Comparison of ENCODE assay signal across 11 cellular contexts in the genomic region with DNA sequence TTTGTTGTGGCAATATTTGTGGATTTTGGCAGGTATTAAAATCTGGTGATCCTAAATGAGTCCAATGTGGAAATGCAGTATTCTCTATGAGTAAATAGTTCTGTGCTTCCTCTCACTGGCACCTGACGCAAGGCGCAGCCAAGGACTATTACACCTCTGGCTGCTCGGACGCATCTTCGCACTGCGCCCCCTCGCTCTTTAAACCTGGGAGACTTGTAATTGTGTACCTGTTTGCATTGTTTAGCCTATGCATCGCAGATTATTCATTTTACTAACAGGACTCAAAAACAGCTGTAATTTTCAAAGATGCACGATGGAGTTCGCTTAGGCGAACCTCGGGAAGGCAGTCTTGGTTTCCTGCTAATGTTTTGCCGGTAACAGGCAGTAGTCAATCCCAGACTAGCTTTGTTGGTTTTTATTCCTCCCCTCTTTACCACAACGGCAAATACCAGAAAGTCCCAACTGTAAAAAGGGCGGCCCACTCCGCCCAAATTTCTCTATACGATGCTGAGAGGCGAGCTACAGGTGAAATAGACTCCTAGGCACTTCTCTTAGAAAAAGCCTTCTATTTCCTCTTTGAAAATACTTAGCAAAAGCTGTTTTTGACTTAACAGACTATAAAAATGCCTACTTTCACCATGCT.
DNase-seq lines count a peak whose midpoint lies in the region; ATAC-seq and TF ChIP-seq lines count a peak whose summit lies in the region.
"Had no signal": no experiment of that assay in that cellular context is flagged by ENCODE, and none has a peak within 500 bp of the region (broad histone marks: within the 10 kb centered on the region; RNA-seq: fewer than 3 reads in every experiment).

No MANE protein-coding gene starts in this region.

- H3K4me3 ChIP-seq in transverse colon: no peak overlapping the region
- H3K4me3 ChIP-seq: A549 had no signal

- peaks cover 7% of the 10 kb centered on the region for H3K36me3 Mint-ChIP-seq in activated CD4-positive, alpha-beta T cell treated with anti-CD3 and anti-CD28 coated beads, Interleukin-2, amount 10 ng/mL, durations not matched to agents 24 days and 14 days (ENCODE audit: low read depth)
- H3K36me3 Mint-ChIP-seq in activated CD8-positive, alpha-beta T cell treated with anti-CD3 and anti-CD28 coated beads, Interleukin-2, amount 10 ng/mL, durations not matched to agents 7 days and 5 days (ENCODE audit: low read depth): peaks cover 10% of the 10 kb centered on the region
- no peaks in the 10 kb centered on the region for H3K36me3 Mint-ChIP-seq in glutamatergic neuron (ENCODE audit: unreplicated experiment)
- peaks cover 5% of the 10 kb centered on the region for H3K36me3 Mint-ChIP-seq in stimulated activated memory B cell treated with anti-CD40 and anti-IgM and Interleukin-4, amounts not matched to agents 10 μg/mL and 1 μg/mL and 100 μg/mL, for 72 hours

- H3K9me3 ChIP-seq in transverse colon: no peaks in the 10 kb centered on the region
- H3K9me3 ChIP-seq: A549 had no signal

- DNase-seq in activated CD4-positive, alpha-beta T cell treated with anti-CD3 and anti-CD28 coated beads, Interleukin-2, amount 10 ng/mL, durations not matched to agents 24 days and 14 days: peak; percentile 78
- DNase-seq in activated CD4-positive, alpha-beta T cell treated with anti-CD3 and anti-CD28 coated beads for 1 hour: no peak
- DNase-seq in activated CD8-positive, alpha-beta T cell treated with anti-CD3 and anti-CD28 coated beads, Interleukin-2, amount 10 ng/mL, durations not matched to agents 7 days and 5 days: no peak
- DNase-seq in glutamatergic neuron (no peak), transverse colon (no peak), GF-D8 (lab: John Stamatoyannopoulos, UW) (no peak)
- DNase-seq in NK-92 treated with Interleukin-12 subunit alpha and Interleukin-12 subunit beta, amount 100 ng/mL, for 24 hours (lab: John Stamatoyannopoulos, UW): no peak
- DNase-seq: GDM1, NCI-H1436 treated with DMSO at 0.1 percent for 48 hours had no signal

- H3K36me3 ChIP-seq in transverse colon: no peaks in the 10 kb centered on the region

- TF ChIP-seq EP300 in transverse colon (IDR thresholded peaks at IDR 0.05; ENCODE audit: low read depth): no peak

- no peak for ATAC-seq in activated CD8-positive, alpha-beta T cell treated with anti-CD3 and anti-CD28 coated beads, Interleukin-2, amount 10 ng/mL, durations not matched to agents 7 days and 5 days
- no peak for ATAC-seq in stimulated activated memory B cell treated with anti-CD40 and anti-IgM and Interleukin-4, amounts not matched to agents 10 μg/mL and 1 μg/mL and 100 μg/mL, for 72 hours
- ATAC-seq: A549 had no signal

- H3K27ac Mint-ChIP-seq in activated CD4-positive, alpha-beta T cell treated with anti-CD3 and anti-CD28 coated beads, Interleukin-2, amount 10 ng/mL, durations not matched to agents 24 days and 14 days: peak overlapping the region; percentile 91
- H3K27ac Mint-ChIP-seq in activated CD8-positive, alpha-beta T cell treated with anti-CD3 and anti-CD28 coated beads, Interleukin-2, amount 10 ng/mL, durations not matched to agents 7 days and 5 days: peak overlapping the region; percentile 66
- H3K27ac Mint-ChIP-seq in glutamatergic neuron (ENCODE audit: unreplicated experiment): no peak overlapping the region
- H3K27ac Mint-ChIP-seq in stimulated activated memory B cell treated with anti-CD40 and anti-IgM and Interleukin-4, amounts not matched to agents 10 μg/mL and 1 μg/mL and 100 μg/mL, for 72 hours: peak overlapping the region; percentile 99

- no peak overlapping the region for H3K27ac ChIP-seq in transverse colon
- H3K27ac ChIP-seq: A549 had no signal

- peaks cover 33% of the 10 kb centered on the region for H3K27me3 Mint-ChIP-seq in activated CD4-positive, alpha-beta T cell treated with anti-CD3 and anti-CD28 coated beads, Interleukin-2, amount 10 ng/mL, durations not matched to agents 24 days and 14 days
- peaks cover 46% of the 10 kb centered on the region for H3K27me3 Mint-ChIP-seq in activated CD8-positive, alpha-beta T cell treated with anti-CD3 and anti-CD28 coated beads, Interleukin-2, amount 10 ng/mL, durations not matched to agents 7 days and 5 days (ENCODE audit: low read depth)
- H3K27me3 Mint-ChIP-seq in glutamatergic neuron (ENCODE audit: unreplicated experiment): peaks cover 29% of the 10 kb centered on the region
- H3K27me3 Mint-ChIP-seq in stimulated activated memory B cell treated with anti-CD40 and anti-IgM and Interleukin-4, amounts not matched to agents 10 μg/mL and 1 μg/mL and 100 μg/mL, for 72 hours: peaks cover 11% of the 10 kb centered on the region

- WGBS in transverse colon (ENCODE audit: low coverage in 1 of 2), 2 donors: 78 to 83% methylated on average over 17 to 18 of the region's 18 CpGs

- peaks cover 14 to 48% (median 38%) of the 10 kb centered on the region in 4 donors for H3K4me1 ChIP-seq in transverse colon

- intact Hi-C loops in activated CD4-positive, alpha-beta T cell treated with anti-CD3 and anti-CD28 coated beads, Interleukin-2, amount 10 ng/mL, durations not matched to agents 24 days and 14 days (cut with micrococcal nuclease): loop anchor here (1.0 to 10.0 kb wide), 8 partner anchors 38 to 1624 kb away; a partner anchor contains a TSS
- intact Hi-C loops in transverse colon (cut with DNase I; ENCODE audit: low total_unique reads): no loop called here

- TF ChIP-seq CTCF in glutamatergic neuron (IDR thresholded peaks at IDR 0.05; ENCODE audit: partially characterized antibody, unreplicated experiment): no peak
- no peak for TF ChIP-seq CTCF in transverse colon (IDR thresholded peaks at IDR 0.05)

- TF ChIP-seq POLR2A in transverse colon (IDR thresholded peaks at IDR 0.05): no peak

- peaks cover 60% of the 10 kb centered on the region for H3K27me3 ChIP-seq in transverse colon

- CTCF ChIA-PET in activated CD8-positive, alpha-beta T cell treated with anti-CD3 and anti-CD28 coated beads, Interleukin-2, amount 10 ng/mL, durations not matched to agents 7 days and 5 days (lab: Charles Lee): interaction anchor here (0.6 to 8.3 kb wide), 6 partner anchors 45 to 783 kb away, joined by 3 to 89 read pairs (median 4); a partner anchor contains a TSS

- in situ Hi-C loops in transverse colon (cut with MboI; ENCODE audit: low pct_ligation_motif_present in 1 of 4, low pct_unique_long_range_greater_than_20kb in 1 of 4, low sequenced_read_pairs in 3 of 4): loop anchor here in 2 of 4 donors (25.0 kb wide), 1 partner anchor 784 kb away; a partner anchor contains a TSS

- POLR2A ChIA-PET in activated CD8-positive, alpha-beta T cell treated with anti-CD3 and anti-CD28 coated beads, Interleukin-2, amount 10 ng/mL, durations not matched to agents 7 days and 5 days (lab: Charles Lee): interaction anchor here (0.6 to 8.7 kb wide), 5 partner anchors 9 to 410 kb away, joined by 3 to 240 read pairs (median 3); no protein-coding TSS in a partner anchor

- peaks cover 54% of the 10 kb centered on the region for H3K4me1 Mint-ChIP-seq in activated CD4-positive, alpha-beta T cell treated with anti-CD3 and anti-CD28 coated beads, Interleukin-2, amount 10 ng/mL, durations not matched to agents 24 days and 14 days
- H3K4me1 Mint-ChIP-seq in activated CD8-positive, alpha-beta T cell treated with anti-CD3 and anti-CD28 coated beads, Interleukin-2, amount 10 ng/mL, durations not matched to agents 7 days and 5 days (ENCODE audit: low read depth): peaks cover 66% of the 10 kb centered on the region
- peaks cover 34% of the 10 kb centered on the region for H3K4me1 Mint-ChIP-seq in glutamatergic neuron (ENCODE audit: low read depth, unreplicated experiment)
- H3K4me1 Mint-ChIP-seq in stimulated activated memory B cell treated with anti-CD40 and anti-IgM and Interleukin-4, amounts not matched to agents 10 μg/mL and 1 μg/mL and 100 μg/mL, for 72 hours: peaks cover 62% of the 10 kb centered on the region

- H3K9me3 Mint-ChIP-seq in activated CD4-positive, alpha-beta T cell treated with anti-CD3 and anti-CD28 coated beads, Interleukin-2, amount 10 ng/mL, durations not matched to agents 24 days and 14 days: peaks cover 6% of the 10 kb centered on the region
- no peaks in the 10 kb centered on the region for H3K9me3 Mint-ChIP-seq in activated CD8-positive, alpha-beta T cell treated with anti-CD3 and anti-CD28 coated beads, Interleukin-2, amount 10 ng/mL, durations not matched to agents 7 days and 5 days (ENCODE audit: insufficient read depth)
- peaks cover 8% of the 10 kb centered on the region for H3K9me3 Mint-ChIP-seq in glutamatergic neuron (ENCODE audit: unreplicated experiment)
- no peaks in the 10 kb centered on the region for H3K9me3 Mint-ChIP-seq in stimulated activated memory B cell treated with anti-CD40 and anti-IgM and Interleukin-4, amounts not matched to agents 10 μg/mL and 1 μg/mL and 100 μg/mL, for 72 hours

- peak overlapping the region; percentile 77 for H3K4me3 Mint-ChIP-seq in activated CD4-positive, alpha-beta T cell treated with anti-CD3 and anti-CD28 coated beads, Interleukin-2, amount 10 ng/mL, durations not matched to agents 24 days and 14 days
- peak overlapping the region; percentile 60 for H3K4me3 Mint-ChIP-seq in activated CD8-positive, alpha-beta T cell treated with anti-CD3 and anti-CD28 coated beads, Interleukin-2, amount 10 ng/mL, durations not matched to agents 7 days and 5 days
- H3K4me3 Mint-ChIP-seq in glutamatergic neuron (ENCODE audit: unreplicated experiment): peak overlapping the region; percentile 90
- peak overlapping the region; percentile 87 for H3K4me3 Mint-ChIP-seq in stimulated activated memory B cell treated with anti-CD40 and anti-IgM and Interleukin-4, amounts not matched to agents 10 μg/mL and 1 μg/mL and 100 μg/mL, for 72 hours
